ENCODE assay signal across 1 cellular context in the genomic region with DNA sequence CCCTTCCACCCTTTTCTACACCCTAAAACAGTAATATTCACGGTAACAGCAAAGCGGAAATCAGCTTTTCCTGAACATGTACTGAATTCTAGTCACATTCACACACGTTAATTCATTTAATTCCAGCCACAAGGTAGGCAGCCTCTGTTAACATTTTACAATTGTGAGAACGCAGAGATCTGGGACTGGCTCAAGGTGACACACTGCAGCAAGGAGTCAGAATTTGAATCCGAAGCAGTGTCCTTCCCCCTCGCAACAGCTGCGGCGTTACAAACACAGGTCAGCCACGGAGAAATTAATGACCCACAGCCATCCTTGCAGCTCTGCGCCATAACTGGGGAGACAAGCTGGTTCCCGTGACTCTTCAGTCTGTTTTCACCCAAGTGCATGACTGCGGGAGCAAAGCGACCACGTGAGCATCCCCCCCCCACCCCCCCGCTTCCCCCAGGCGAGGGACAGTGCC.
TF ChIP-seq lines count a peak whose summit lies in the region.

No MANE protein-coding gene starts in this region.

TF ChIP-seq in SK-N-SH treated with all-trans-retinoic acid at 6 μM for 48 hours, 23 proteins besides CTCF, POLR2A, EP300 and RAD21 (continued from another document):
- TF ChIP-seq, protein P1, sequence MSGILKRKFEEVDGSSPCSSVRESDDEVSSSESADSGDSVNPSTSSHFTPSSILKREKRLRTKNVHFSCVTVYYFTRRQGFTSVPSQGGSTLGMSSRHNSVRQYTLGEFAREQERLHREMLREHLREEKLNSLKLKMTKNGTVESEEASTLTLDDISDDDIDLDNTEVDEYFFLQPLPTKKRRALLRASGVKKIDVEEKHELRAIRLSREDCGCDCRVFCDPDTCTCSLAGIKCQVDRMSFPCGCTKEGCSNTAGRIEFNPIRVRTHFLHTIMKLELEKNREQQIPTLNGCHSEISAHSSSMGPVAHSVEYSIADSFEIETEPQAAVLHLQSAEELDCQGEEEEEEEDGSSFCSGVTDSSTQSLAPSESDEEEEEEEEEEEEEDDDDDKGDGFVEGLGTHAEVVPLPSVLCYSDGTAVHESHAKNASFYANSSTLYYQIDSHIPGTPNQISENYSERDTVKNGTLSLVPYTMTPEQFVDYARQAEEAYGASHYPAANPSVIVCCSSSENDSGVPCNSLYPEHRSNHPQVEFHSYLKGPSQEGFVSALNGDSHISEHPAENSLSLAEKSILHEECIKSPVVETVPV (CRISPR knock-in tag; IDR thresholded peaks at IDR 0.05): no peak
- no peak for TF ChIP-seq ARNTL (CRISPR knock-in tag; IDR thresholded peaks at IDR 0.05; ENCODE audit: borderline replicate concordance, low read depth)
- TF ChIP-seq TCF4 (CRISPR knock-in tag; IDR thresholded peaks at IDR 0.05; ENCODE audit: borderline replicate concordance): no peak
